ENCODE assay signal across 1 cellular context in the genomic region with DNA sequence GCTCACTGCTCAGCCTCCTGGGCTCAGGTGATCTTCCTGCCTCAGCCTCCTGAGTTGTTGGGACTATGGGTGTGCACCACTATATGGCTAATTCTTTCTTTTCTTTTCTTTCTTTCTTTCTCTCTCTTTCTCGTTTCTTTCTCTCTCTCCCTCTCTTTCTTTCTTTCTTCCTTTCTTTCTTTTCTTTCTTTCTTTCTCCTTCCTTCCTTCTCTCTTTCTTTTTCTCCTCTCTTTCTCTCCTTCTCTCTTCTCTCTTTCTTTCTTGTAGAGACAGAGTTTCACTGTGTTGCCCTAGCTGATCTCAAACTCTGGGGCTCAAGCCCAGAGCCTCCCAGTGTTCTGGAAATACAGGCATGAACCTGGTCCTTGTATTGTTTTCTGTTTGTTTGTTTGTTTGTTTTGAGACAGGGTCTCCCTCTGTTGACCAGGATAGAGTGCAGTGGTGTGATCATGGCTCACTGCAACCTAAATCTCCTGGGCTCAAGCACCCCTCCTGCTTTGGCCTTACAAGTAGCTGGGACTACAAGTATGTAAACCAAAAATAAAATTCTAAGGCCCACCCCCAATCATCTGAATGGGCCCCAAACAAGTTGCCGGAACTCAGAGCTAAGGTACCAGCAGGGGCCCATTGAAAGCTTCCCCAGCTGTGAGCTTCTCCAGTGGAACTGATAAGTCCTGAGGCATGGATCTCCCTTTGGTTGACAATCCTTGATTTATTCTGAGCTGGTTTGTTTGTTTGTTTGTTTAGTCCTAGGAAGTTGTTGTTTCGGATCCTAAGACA.
TF ChIP-seq lines count a peak whose summit lies in the region.

No MANE protein-coding gene starts in this region.

TF ChIP-seq in WTC11, 78 proteins besides CTCF, POLR2A, EP300 and RAD21:
- TF ChIP-seq, protein P1, sequence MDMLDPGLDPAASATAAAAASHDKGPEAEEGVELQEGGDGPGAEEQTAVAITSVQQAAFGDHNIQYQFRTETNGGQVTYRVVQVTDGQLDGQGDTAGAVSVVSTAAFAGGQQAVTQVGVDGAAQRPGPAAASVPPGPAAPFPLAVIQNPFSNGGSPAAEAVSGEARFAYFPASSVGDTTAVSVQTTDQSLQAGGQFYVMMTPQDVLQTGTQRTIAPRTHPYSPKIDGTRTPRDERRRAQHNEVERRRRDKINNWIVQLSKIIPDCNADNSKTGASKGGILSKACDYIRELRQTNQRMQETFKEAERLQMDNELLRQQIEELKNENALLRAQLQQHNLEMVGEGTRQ (CRISPR knock-in tag; IDR thresholded peaks at IDR 0.05), result 0 out of 2 replicates have a peak, but pooled peaks have one; percentile 11
- TF ChIP-seq, protein P2, sequence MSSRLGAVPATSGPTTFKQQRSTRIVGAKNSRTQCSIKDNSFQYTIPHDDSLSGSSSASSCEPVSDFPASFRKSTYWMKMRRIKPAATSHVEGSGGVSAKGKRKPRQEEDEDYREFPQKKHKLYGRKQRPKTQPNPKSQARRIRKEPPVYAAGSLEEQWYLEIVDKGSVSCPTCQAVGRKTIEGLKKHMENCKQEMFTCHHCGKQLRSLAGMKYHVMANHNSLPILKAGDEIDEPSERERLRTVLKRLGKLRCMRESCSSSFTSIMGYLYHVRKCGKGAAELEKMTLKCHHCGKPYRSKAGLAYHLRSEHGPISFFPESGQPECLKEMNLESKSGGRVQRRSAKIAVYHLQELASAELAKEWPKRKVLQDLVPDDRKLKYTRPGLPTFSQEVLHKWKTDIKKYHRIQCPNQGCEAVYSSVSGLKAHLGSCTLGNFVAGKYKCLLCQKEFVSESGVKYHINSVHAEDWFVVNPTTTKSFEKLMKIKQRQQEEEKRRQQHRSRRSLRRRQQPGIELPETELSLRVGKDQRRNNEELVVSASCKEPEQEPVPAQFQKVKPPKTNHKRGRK (CRISPR knock-in tag; IDR thresholded peaks at IDR 0.05; ENCODE audit: borderline replicate concordance), result peak; percentile 98
- TF ChIP-seq, protein P3, sequence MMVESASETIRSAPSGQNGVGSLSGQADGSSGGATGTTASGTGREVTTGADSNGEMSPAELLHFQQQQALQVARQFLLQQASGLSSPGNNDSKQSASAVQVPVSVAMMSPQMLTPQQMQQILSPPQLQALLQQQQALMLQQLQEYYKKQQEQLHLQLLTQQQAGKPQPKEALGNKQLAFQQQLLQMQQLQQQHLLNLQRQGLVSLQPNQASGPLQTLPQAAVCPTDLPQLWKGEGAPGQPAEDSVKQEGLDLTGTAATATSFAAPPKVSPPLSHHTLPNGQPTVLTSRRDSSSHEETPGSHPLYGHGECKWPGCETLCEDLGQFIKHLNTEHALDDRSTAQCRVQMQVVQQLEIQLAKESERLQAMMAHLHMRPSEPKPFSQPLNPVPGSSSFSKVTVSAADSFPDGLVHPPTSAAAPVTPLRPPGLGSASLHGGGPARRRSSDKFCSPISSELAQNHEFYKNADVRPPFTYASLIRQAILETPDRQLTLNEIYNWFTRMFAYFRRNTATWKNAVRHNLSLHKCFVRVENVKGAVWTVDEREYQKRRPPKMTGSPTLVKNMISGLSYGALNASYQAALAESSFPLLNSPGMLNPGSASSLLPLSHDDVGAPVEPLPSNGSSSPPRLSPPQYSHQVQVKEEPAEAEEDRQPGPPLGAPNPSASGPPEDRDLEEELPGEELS (CRISPR knock-in tag; IDR thresholded peaks at IDR 0.05), result peak; percentile 24; the same call in 1 of the 2 replicates
- TF ChIP-seq ZNF423 (CRISPR knock-in tag; IDR thresholded peaks at IDR 0.05) (peak; percentile 43), SP1 (CRISPR knock-in tag; conservative IDR thresholded peaks at IDR 0.05) (peak; percentile 39; the same call in 1 of the 2 replicates), NFYB (CRISPR knock-in tag; conservative IDR thresholded peaks at IDR 0.05; ENCODE audit: low read depth) (no peak)
- TF ChIP-seq, protein P4, sequence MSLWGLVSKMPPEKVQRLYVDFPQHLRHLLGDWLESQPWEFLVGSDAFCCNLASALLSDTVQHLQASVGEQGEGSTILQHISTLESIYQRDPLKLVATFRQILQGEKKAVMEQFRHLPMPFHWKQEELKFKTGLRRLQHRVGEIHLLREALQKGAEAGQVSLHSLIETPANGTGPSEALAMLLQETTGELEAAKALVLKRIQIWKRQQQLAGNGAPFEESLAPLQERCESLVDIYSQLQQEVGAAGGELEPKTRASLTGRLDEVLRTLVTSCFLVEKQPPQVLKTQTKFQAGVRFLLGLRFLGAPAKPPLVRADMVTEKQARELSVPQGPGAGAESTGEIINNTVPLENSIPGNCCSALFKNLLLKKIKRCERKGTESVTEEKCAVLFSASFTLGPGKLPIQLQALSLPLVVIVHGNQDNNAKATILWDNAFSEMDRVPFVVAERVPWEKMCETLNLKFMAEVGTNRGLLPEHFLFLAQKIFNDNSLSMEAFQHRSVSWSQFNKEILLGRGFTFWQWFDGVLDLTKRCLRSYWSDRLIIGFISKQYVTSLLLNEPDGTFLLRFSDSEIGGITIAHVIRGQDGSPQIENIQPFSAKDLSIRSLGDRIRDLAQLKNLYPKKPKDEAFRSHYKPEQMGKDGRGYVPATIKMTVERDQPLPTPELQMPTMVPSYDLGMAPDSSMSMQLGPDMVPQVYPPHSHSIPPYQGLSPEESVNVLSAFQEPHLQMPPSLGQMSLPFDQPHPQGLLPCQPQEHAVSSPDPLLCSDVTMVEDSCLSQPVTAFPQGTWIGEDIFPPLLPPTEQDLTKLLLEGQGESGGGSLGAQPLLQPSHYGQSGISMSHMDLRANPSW (CRISPR knock-in tag; conservative IDR thresholded peaks at IDR 0.05; ENCODE audit: low read depth), result no peak
